Comparison of ENCODE assay signal across 3 cellular contexts in the genomic region with DNA sequence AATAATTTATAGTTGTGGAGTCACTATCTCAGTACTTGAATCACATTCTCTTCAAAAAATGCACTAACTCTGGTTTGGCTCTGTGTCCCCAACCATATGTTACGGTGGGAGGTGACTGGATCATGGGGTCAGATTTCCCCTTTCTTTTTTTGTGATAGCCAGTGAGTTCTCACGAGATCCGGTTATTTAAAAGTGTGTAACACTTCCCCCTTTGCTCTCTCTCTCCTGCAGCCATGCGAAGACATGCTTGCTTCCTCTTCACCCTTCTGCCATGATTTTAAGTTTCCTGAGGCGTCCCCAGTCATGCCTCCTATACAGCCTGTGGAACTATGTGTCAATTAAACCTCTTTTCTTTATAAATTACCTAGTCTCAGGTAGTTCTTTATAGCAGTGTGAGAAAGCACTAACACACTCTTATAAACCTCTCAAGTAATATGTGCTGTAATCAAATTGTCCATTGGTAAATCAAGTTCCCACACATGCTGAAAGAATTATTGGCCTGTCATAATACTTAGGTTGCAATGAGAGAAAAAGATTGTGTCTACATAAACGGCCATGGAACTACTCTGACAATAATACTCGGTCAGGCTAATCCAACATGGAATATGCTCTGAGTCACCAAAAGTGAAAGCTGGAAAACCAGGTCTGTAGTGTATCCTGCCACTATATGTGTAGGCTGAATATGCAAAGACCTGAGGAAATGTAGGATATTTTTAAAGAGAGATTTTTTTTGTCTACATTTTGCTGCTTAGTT.
TF ChIP-seq lines count a peak whose summit lies in the region.

No MANE protein-coding gene starts in this region.

TF ChIP-seq in HEK293, 187 proteins besides CTCF, POLR2A, EP300 and RAD21 (continued from another document):
- TF ChIP-seq, protein P1, sequence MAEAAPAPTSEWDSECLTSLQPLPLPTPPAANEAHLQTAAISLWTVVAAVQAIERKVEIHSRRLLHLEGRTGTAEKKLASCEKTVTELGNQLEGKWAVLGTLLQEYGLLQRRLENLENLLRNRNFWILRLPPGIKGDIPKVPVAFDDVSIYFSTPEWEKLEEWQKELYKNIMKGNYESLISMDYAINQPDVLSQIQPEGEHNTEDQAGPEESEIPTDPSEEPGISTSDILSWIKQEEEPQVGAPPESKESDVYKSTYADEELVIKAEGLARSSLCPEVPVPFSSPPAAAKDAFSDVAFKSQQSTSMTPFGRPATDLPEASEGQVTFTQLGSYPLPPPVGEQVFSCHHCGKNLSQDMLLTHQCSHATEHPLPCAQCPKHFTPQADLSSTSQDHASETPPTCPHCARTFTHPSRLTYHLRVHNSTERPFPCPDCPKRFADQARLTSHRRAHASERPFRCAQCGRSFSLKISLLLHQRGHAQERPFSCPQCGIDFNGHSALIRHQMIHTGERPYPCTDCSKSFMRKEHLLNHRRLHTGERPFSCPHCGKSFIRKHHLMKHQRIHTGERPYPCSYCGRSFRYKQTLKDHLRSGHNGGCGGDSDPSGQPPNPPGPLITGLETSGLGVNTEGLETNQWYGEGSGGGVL (tag by site-specific recombination; IDR thresholded peaks at IDR 0.05) = no peak
- TF ChIP-seq, protein P2, sequence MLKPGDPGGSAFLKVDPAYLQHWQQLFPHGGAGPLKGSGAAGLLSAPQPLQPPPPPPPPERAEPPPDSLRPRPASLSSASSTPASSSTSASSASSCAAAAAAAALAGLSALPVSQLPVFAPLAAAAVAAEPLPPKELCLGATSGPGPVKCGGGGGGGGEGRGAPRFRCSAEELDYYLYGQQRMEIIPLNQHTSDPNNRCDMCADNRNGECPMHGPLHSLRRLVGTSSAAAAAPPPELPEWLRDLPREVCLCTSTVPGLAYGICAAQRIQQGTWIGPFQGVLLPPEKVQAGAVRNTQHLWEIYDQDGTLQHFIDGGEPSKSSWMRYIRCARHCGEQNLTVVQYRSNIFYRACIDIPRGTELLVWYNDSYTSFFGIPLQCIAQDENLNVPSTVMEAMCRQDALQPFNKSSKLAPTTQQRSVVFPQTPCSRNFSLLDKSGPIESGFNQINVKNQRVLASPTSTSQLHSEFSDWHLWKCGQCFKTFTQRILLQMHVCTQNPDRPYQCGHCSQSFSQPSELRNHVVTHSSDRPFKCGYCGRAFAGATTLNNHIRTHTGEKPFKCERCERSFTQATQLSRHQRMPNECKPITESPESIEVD (tag by site-specific recombination; IDR thresholded peaks at IDR 0.05) = no peak
- TF ChIP-seq ZNF768 (tag by site-specific recombination; IDR thresholded peaks at IDR 0.05) = no peak
- TF ChIP-seq SETDB1 (IDR thresholded peaks at IDR 0.05; ENCODE audit: insufficient read length, low read length) = peak; percentile 52
- peak; percentile 68; the same call in 1 of the 2 replicates for TF ChIP-seq TRIM28 (IDR thresholded peaks at IDR 0.05; ENCODE audit: borderline replicate concordance, low read length)
- TF ChIP-seq, protein P3, sequence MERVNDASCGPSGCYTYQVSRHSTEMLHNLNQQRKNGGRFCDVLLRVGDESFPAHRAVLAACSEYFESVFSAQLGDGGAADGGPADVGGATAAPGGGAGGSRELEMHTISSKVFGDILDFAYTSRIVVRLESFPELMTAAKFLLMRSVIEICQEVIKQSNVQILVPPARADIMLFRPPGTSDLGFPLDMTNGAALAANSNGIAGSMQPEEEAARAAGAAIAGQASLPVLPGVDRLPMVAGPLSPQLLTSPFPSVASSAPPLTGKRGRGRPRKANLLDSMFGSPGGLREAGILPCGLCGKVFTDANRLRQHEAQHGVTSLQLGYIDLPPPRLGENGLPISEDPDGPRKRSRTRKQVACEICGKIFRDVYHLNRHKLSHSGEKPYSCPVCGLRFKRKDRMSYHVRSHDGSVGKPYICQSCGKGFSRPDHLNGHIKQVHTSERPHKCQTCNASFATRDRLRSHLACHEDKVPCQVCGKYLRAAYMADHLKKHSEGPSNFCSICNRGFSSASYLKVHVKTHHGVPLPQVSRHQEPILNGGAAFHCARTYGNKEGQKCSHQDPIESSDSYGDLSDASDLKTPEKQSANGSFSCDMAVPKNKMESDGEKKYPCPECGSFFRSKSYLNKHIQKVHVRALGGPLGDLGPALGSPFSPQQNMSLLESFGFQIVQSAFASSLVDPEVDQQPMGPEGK (tag by site-specific recombination; IDR thresholded peaks at IDR 0.05) = no peak
- TF ChIP-seq ZNF2 (tag by site-specific recombination; IDR thresholded peaks at IDR 0.05) = no peak
- TF ChIP-seq ZNF585B (tag by site-specific recombination; IDR thresholded peaks at IDR 0.05) = no peak
- TF ChIP-seq KLF7 (tag by site-specific recombination; IDR thresholded peaks at IDR 0.05; ENCODE audit: borderline replicate concordance) = no peak
- TF ChIP-seq ZNF184 (tag by site-specific recombination; IDR thresholded peaks at IDR 0.05) = no peak
TF ChIP-seq in HEK293: peak in this region for 2.

TF ChIP-seq in SK-N-SH, 30 proteins besides CTCF, POLR2A, EP300 and RAD21 (continued from another document):
- peak; percentile 16; the same call in 1 of the 2 replicates for TF ChIP-seq JUND (IDR thresholded peaks at IDR 0.05)
TF ChIP-seq in SK-N-SH: peak in this region for 3.

TF ChIP-seq in HepG2, 621 proteins besides CTCF, POLR2A, EP300 and RAD21 (continued from another document):
- no peak for TF ChIP-seq CENPT (CRISPR knock-in tag; IDR thresholded peaks at IDR 0.05; ENCODE audit: low read depth)
- no peak for TF ChIP-seq GTF2F1 (IDR thresholded peaks at IDR 0.05; ENCODE audit: low read length)
- no peak for TF ChIP-seq ZNF703 (CRISPR knock-in tag; IDR thresholded peaks at IDR 0.05; ENCODE audit: borderline replicate concordance)
- no peak for TF ChIP-seq NR2F2 (IDR thresholded peaks at IDR 0.05; ENCODE audit: borderline replicate concordance, low read depth)
- no peak for TF ChIP-seq MTA1 (CRISPR knock-in tag; IDR thresholded peaks at IDR 0.05; ENCODE audit: borderline replicate concordance)
- no peak for TF ChIP-seq TCF7L2 (IDR thresholded peaks at IDR 0.05; ENCODE audit: low read depth, low read length)
- TF ChIP-seq, protein P4, sequence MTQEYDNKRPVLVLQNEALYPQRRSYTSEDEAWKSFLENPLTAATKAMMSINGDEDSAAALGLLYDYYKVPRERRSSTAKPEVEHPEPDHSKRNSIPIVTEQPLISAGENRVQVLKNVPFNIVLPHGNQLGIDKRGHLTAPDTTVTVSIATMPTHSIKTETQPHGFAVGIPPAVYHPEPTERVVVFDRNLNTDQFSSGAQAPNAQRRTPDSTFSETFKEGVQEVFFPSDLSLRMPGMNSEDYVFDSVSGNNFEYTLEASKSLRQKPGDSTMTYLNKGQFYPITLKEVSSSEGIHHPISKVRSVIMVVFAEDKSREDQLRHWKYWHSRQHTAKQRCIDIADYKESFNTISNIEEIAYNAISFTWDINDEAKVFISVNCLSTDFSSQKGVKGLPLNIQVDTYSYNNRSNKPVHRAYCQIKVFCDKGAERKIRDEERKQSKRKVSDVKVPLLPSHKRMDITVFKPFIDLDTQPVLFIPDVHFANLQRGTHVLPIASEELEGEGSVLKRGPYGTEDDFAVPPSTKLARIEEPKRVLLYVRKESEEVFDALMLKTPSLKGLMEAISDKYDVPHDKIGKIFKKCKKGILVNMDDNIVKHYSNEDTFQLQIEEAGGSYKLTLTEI (CRISPR knock-in tag; conservative IDR thresholded peaks at IDR 0.05) = no peak
- TF ChIP-seq, protein P5, sequence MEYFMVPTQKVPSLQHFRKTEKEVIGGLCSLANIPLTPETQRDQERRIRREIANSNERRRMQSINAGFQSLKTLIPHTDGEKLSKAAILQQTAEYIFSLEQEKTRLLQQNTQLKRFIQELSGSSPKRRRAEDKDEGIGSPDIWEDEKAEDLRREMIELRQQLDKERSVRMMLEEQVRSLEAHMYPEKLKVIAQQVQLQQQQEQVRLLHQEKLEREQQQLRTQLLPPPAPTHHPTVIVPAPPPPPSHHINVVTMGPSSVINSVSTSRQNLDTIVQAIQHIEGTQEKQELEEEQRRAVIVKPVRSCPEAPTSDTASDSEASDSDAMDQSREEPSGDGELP (IDR thresholded peaks at IDR 0.05; ENCODE audit: borderline replicate concordance, low read depth) = no peak
- no peak for TF ChIP-seq ZNF616 (CRISPR knock-in tag; IDR thresholded peaks at IDR 0.05; ENCODE audit: low read depth)
- TF ChIP-seq, protein P6, sequence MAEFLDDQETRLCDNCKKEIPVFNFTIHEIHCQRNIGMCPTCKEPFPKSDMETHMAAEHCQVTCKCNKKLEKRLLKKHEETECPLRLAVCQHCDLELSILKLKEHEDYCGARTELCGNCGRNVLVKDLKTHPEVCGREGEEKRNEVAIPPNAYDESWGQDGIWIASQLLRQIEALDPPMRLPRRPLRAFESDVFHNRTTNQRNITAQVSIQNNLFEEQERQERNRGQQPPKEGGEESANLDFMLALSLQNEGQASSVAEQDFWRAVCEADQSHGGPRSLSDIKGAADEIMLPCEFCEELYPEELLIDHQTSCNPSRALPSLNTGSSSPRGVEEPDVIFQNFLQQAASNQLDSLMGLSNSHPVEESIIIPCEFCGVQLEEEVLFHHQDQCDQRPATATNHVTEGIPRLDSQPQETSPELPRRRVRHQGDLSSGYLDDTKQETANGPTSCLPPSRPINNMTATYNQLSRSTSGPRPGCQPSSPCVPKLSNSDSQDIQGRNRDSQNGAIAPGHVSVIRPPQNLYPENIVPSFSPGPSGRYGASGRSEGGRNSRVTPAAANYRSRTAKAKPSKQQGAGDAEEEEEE (CRISPR knock-in tag; IDR thresholded peaks at IDR 0.05; ENCODE audit: borderline replicate concordance) = no peak
TF ChIP-seq in HepG2: peak in this region for 0.
